In genomic region chr4:118834960-118835895, GRCh38 we compare ENCODE assay signal across 8 cellular contexts. TPM values are rescaled to one million over a fixed set of nuclear protein-coding genes. Genes with fewer than 3 reads are reported as not detected.
DNase-seq lines count a peak whose midpoint lies in the region; ATAC-seq and TF ChIP-seq lines count a peak whose summit lies in the region.

No MANE protein-coding gene starts in this region.

- peak overlapping the region; percentile 97 for H3K27ac ChIP-seq in left ventricle myocardium inferior (replicated peaks)

- TF ChIP-seq CTCF in left ventricle myocardium inferior (IDR thresholded peaks at IDR 0.05; ENCODE audit: borderline replicate concordance) = no peak

- intact Hi-C loops in left ventricle myocardium inferior (cut with micrococcal nuclease) = no loop called here
- intact Hi-C loops in posterior cingulate gyrus (cut with DNase I) = no loop called here

- H3K9me3 ChIP-seq in ES-I3 (ENCODE audit: control insufficient read depth, insufficient read depth, low read length) = no peaks in the 10 kb centered on the region
- H3K9me3 ChIP-seq in left ventricle myocardium inferior (replicated peaks) = no peaks in the 10 kb centered on the region

- TF ChIP-seq EP300 in Ishikawa (IDR thresholded peaks at IDR 0.05; ENCODE audit: borderline replicate concordance) = no peak

- H3K36me3 ChIP-seq in ES-I3 (ENCODE audit: insufficient read depth, low read length) (peaks cover 5% of the 10 kb centered on the region), left ventricle myocardium inferior (peaks cover 22% of the 10 kb centered on the region)

- no peaks in the 10 kb centered on the region for H3K27me3 ChIP-seq in left ventricle myocardium inferior (ENCODE audit: low read depth)

- 0 out of 2 replicates have a peak, but pooled peaks cover 2% of the 10 kb centered on the region for H3K4me1 ChIP-seq in ES-I3 (ENCODE audit: insufficient read depth, low read length)
- peaks cover 50% of the 10 kb centered on the region for H3K4me1 ChIP-seq in left ventricle myocardium inferior

- TF ChIP-seq RAD21 in Ishikawa (IDR thresholded peaks at IDR 0.05; ENCODE audit: low read depth) = no peak

- peak overlapping the region; percentile 99 for H3K4me3 ChIP-seq in left ventricle myocardium inferior

- DNase-seq in SW 1271 (lab: John Stamatoyannopoulos, UW) (peak; percentile 33 to 48), amygdala (lab: John Stamatoyannopoulos, UW) (peak in 47 of 56 donors; percentile 2 to 63 (median 29)), left ventricle myocardium inferior (peak; percentile 54), posterior cingulate gyrus (peak in 7 of 10 donors; percentile 17 to 90 (median 36)), NCI-H1694 (lab: John Stamatoyannopoulos, UW) (no peak)

- peak overlapping the region; percentile 81 for H3K9ac ChIP-seq in ES-I3 (ENCODE audit: low read depth, low read length)

- peak; percentile 68 for ATAC-seq in GM21619 (IDR thresholded peaks at IDR 0.05; ENCODE audit: unreplicated experiment)

TF ChIP-seq in Ishikawa, 13 proteins besides CTCF, POLR2A, EP300 and RAD21:
- TF ChIP-seq CEBPB (IDR thresholded peaks at IDR 0.05) = no peak
- no peak for TF ChIP-seq USF1 (IDR thresholded peaks at IDR 0.05)
- TF ChIP-seq YY1 (IDR thresholded peaks at IDR 0.05; ENCODE audit: low read depth) = no peak
- no peak for TF ChIP-seq TEAD4 (IDR thresholded peaks at IDR 0.05)
- 0 out of 2 replicates have a peak, but pooled peaks have one; percentile 21 for TF ChIP-seq FOXM1 (IDR thresholded peaks at IDR 0.05; ENCODE audit: borderline replicate concordance, low read depth)
- no peak for TF ChIP-seq CREB1 (IDR thresholded peaks at IDR 0.05; ENCODE audit: low read depth)
- no peak for TF ChIP-seq TCF12 (IDR thresholded peaks at IDR 0.05; ENCODE audit: low read depth)
- TF ChIP-seq ZBTB7A (IDR thresholded peaks at IDR 0.05; ENCODE audit: low read depth) = peak; percentile 71

RNA-seq across cellular contexts. Expression of gene SEC24D, which starts 0.7 kb away (rescaled TPM):
- total RNA-seq in left ventricle myocardium inferior = 10.5 TPM

RNA-seq across cellular contexts. Expression of gene SYNPO2, which starts 53.4 kb away (rescaled TPM):
- 239 TPM for total RNA-seq in left ventricle myocardium inferior
